ENCODE assay signal across 20 cellular contexts in genomic region chr12:93846936-93847516, GRCh38.
DNase-seq lines count a peak whose midpoint lies in the region; ATAC-seq and TF ChIP-seq lines count a peak whose summit lies in the region.
"Had no signal": no experiment of that assay in that cellular context is flagged by ENCODE, and none has a peak within 500 bp of the region (broad histone marks: within the 10 kb centered on the region; RNA-seq: fewer than 3 reads in every experiment).

No MANE protein-coding gene starts in this region.

- H3K36me3 ChIP-seq in tibial artery: peaks cover 0 to 3% (median 0%) of the 10 kb centered on the region in 3 donors

- no peak overlapping the region for H3K4me3 Mint-ChIP-seq in activated naive CD4-positive, alpha-beta T cell treated with anti-CD3 and anti-CD28 coated beads for 36 hours
- H3K4me3 Mint-ChIP-seq in IgD-negative memory B cell: peak overlapping the region; percentile 12 to 64 (median 36)
- H3K4me3 Mint-ChIP-seq in activated T-helper 17 cell treated with anti-CD3 and anti-CD28 coated beads, Interleukin-2, amount 50 U/mL, for 72 hours: peak overlapping the region; percentile 49
- no peak overlapping the region for H3K4me3 Mint-ChIP-seq in HFFc6
- H3K4me3 Mint-ChIP-seq: activated naive CD8-positive, alpha-beta T cell; effector memory CD8-positive, alpha-beta T cell had no signal

- peaks cover 0 to 14% of the 10 kb centered on the region in 2 donors for H3K9me3 Mint-ChIP-seq in activated naive CD4-positive, alpha-beta T cell treated with anti-CD3 and anti-CD28 coated beads, Interleukin-2, amount 50 U/mL, for 72 hours
- peaks cover 2% of the 10 kb centered on the region for H3K9me3 Mint-ChIP-seq in activated naive CD4-positive, alpha-beta T cell treated with anti-CD3 and anti-CD28 coated beads for 36 hours
- H3K9me3 Mint-ChIP-seq in IgD-negative memory B cell (peaks cover 0 to 4% (median 0%) of the 10 kb centered on the region in 3 donors), HFFc6 (no peaks in the 10 kb centered on the region)
- no peaks in the 10 kb centered on the region for H3K9me3 Mint-ChIP-seq in activated T-helper 17 cell treated with anti-CD3 and anti-CD28 coated beads, Interleukin-2, amount 50 U/mL, for 72 hours

- peak; percentile 39 to 75 for ATAC-seq in activated naive CD4-positive, alpha-beta T cell treated with anti-CD3 and anti-CD28 coated beads, Interleukin-2, amount 50 U/mL, for 72 hours
- ATAC-seq in activated T-helper 17 cell treated with anti-CD3 and anti-CD28 coated beads, Interleukin-2, amount 50 U/mL, for 72 hours (replicated peaks): peak; percentile 66
- ATAC-seq: body of pancreas, HCT116 had no signal

- no peaks in the 10 kb centered on the region for H3K4me1 ChIP-seq in tibial artery
- H3K4me1 ChIP-seq: body of pancreas, esophagus squamous epithelium had no signal

- peaks cover 11 to 49% of the 10 kb centered on the region in 2 donors for H3K36me3 Mint-ChIP-seq in activated naive CD4-positive, alpha-beta T cell treated with anti-CD3 and anti-CD28 coated beads, Interleukin-2, amount 50 U/mL, for 72 hours
- H3K36me3 Mint-ChIP-seq in activated naive CD4-positive, alpha-beta T cell treated with anti-CD3 and anti-CD28 coated beads for 36 hours (ENCODE audit: low read depth): peaks cover 15% of the 10 kb centered on the region
- H3K36me3 Mint-ChIP-seq in IgD-negative memory B cell (peaks cover 7% of the 10 kb centered on the region), HFFc6 (ENCODE audit: low read depth) (peaks cover 15% of the 10 kb centered on the region)
- H3K36me3 Mint-ChIP-seq in activated T-helper 17 cell treated with anti-CD3 and anti-CD28 coated beads, Interleukin-2, amount 50 U/mL, for 72 hours (ENCODE audit: low read depth): peaks cover 30% of the 10 kb centered on the region

- H3K4me1 Mint-ChIP-seq in activated naive CD4-positive, alpha-beta T cell treated with anti-CD3 and anti-CD28 coated beads for 36 hours (ENCODE audit: low read depth): peaks cover 20% of the 10 kb centered on the region
- H3K4me1 Mint-ChIP-seq in IgD-negative memory B cell: peaks cover 20 to 32% (median 22%) of the 10 kb centered on the region in 3 donors
- H3K4me1 Mint-ChIP-seq in activated T-helper 17 cell treated with anti-CD3 and anti-CD28 coated beads, Interleukin-2, amount 50 U/mL, for 72 hours: peaks cover 33% of the 10 kb centered on the region
- H3K4me1 Mint-ChIP-seq in HFFc6 (ENCODE audit: low read depth): peaks cover 12% of the 10 kb centered on the region

- no peaks in the 10 kb centered on the region for H3K27me3 Mint-ChIP-seq in activated naive CD4-positive, alpha-beta T cell treated with anti-CD3 and anti-CD28 coated beads for 36 hours (ENCODE audit: low read depth)
- H3K27me3 Mint-ChIP-seq in IgD-negative memory B cell (no peaks in the 10 kb centered on the region), HFFc6 (ENCODE audit: insufficient read depth) (no peaks in the 10 kb centered on the region; the same call in 1 of the 2 replicates)
- H3K27me3 Mint-ChIP-seq in activated T-helper 17 cell treated with anti-CD3 and anti-CD28 coated beads, Interleukin-2, amount 50 U/mL, for 72 hours: no peaks in the 10 kb centered on the region
- H3K27me3 Mint-ChIP-seq: activated naive CD8-positive, alpha-beta T cell; CD4-positive, alpha-beta memory T cell; effector memory CD8-positive, alpha-beta T cell had no signal

- CTCF ChIA-PET in activated naive CD4-positive, alpha-beta T cell treated with anti-CD3 and anti-CD28 coated beads for 36 hours (lab: Charles Lee): interaction anchor here (0.6 kb wide), 1 partner anchor 13 kb away, joined by 4 read pairs; no protein-coding TSS in a partner anchor

- H3K27me3 ChIP-seq in tibial artery: no peaks in the 10 kb centered on the region
- H3K27me3 ChIP-seq: body of pancreas, esophagus squamous epithelium had no signal

- intact Hi-C loops in activated naive CD4-positive, alpha-beta T cell treated with anti-CD3 and anti-CD28 coated beads for 36 hours (cut with micrococcal nuclease): no loop called here
- intact Hi-C loops in tibial artery (cut with DNase I; ENCODE audit: low total_unique reads): no loop called here

- no peak for DNase-seq in activated naive CD4-positive, alpha-beta T cell treated with anti-CD3 and anti-CD28 coated beads, Interleukin-2, amount 50 U/mL, for 72 hours (ENCODE audit: low spot score in 2 of 2)
- no peak for DNase-seq in activated naive CD4-positive, alpha-beta T cell treated with anti-CD3 and anti-CD28 coated beads for 36 hours
- no peak for DNase-seq in NCI-H524 treated with DMSO at 0.1 percent for 48 hours (lab: John Stamatoyannopoulos, UW)
- no peak for DNase-seq in tibial artery
- DNase-seq in HFFc6: no peak
- DNase-seq in GM13976 (ENCODE audit: low spot score): no peak
- DNase-seq: activated T-cell treated with anti-CD3 and anti-CD28 coated beads, Interleukin-2, amount 50 U/mL, for 1 hour; body of pancreas; CD4-positive, alpha-beta memory T cell; DMS153; effector memory CD8-positive, alpha-beta T cell; esophagus squamous epithelium; NCI-H526; retina; stimulated activated CD4-positive, alpha-beta T cell treated with anti-CD3 and anti-CD28 coated beads, Interleukin-12 subunit alpha, Interleukin-12 subunit beta, amount 100 ng/mL, for 4 hours; stimulated activated CD8-positive, alpha-beta memory T cell treated with anti-CD3 and anti-CD28 coated beads, Interleukin-4, amount 100 ng/mL, for 48 hours had no signal

- no peak for TF ChIP-seq CTCF in tibial artery (IDR thresholded peaks at IDR 0.05)
- no peak for TF ChIP-seq CTCF in HFFc6 (IDR thresholded peaks at IDR 0.05)
- no peak for TF ChIP-seq CTCF in GM13976 (IDR thresholded peaks at IDR 0.05; ENCODE audit: borderline replicate concordance, control extremely low read depth, extremely low read depth, insufficient read depth, missing control alignments)

- H3K4me3 ChIP-seq in tibial artery: no peak overlapping the region
- H3K4me3 ChIP-seq: body of pancreas, esophagus squamous epithelium had no signal

- H3K27ac ChIP-seq in tibial artery: no peak overlapping the region
- H3K27ac ChIP-seq: body of pancreas, esophagus squamous epithelium had no signal

- peak overlapping the region in 1 of 2 donors; percentile 66 for H3K27ac Mint-ChIP-seq in activated naive CD4-positive, alpha-beta T cell treated with anti-CD3 and anti-CD28 coated beads, Interleukin-2, amount 50 U/mL, for 72 hours
- no peak overlapping the region for H3K27ac Mint-ChIP-seq in activated naive CD4-positive, alpha-beta T cell treated with anti-CD3 and anti-CD28 coated beads for 36 hours
- peak overlapping the region in 2 of 3 donors; percentile 0 to 78 for H3K27ac Mint-ChIP-seq in IgD-negative memory B cell
- peak overlapping the region; percentile 86 for H3K27ac Mint-ChIP-seq in activated T-helper 17 cell treated with anti-CD3 and anti-CD28 coated beads, Interleukin-2, amount 50 U/mL, for 72 hours
- H3K27ac Mint-ChIP-seq in HFFc6: no peak overlapping the region
- H3K27ac Mint-ChIP-seq: activated naive CD8-positive, alpha-beta T cell; CD4-positive, alpha-beta memory T cell; effector memory CD8-positive, alpha-beta T cell had no signal

- H3K9me3 ChIP-seq in tibial artery: no peaks in the 10 kb centered on the region
- H3K9me3 ChIP-seq: body of pancreas, esophagus squamous epithelium had no signal

- in situ Hi-C loops in GM13976 (cut with MboI; ENCODE audit: low sequenced_read_pairs, unreplicated experiment): no loop called here

Comparison
In these comparisons a context has a peak if more than half of its experiments do, and no peak if none do; other contexts are left out.
1. H3K27ac Mint-ChIP-seq: peak in IgD-negative memory B cell (2 of 3) and activated T-helper 17 cell treated with anti-CD3 and anti-CD28 coated beads, Interleukin-2, amount 50 U/mL, for 72 hours (single experiment); none in activated naive CD4-positive, alpha-beta T cell treated with anti-CD3 and anti-CD28 coated beads for 36 hours (single experiment) and HFFc6 (single experiment).
2. H3K4me3 Mint-ChIP-seq: peak in IgD-negative memory B cell (4 of 4) and activated T-helper 17 cell treated with anti-CD3 and anti-CD28 coated beads, Interleukin-2, amount 50 U/mL, for 72 hours (single experiment); none in activated naive CD4-positive, alpha-beta T cell treated with anti-CD3 and anti-CD28 coated beads for 36 hours (single experiment) and HFFc6 (single experiment).